21 cellular contexts compared by ENCODE assay signal in genomic region chr10:132977076-132977475, GRCh38.
"Had no signal": no experiment of that assay in that cellular context is flagged by ENCODE, and none has a peak within 500 bp of the region (broad histone marks: within the 10 kb centered on the region; RNA-seq: fewer than 3 reads in every experiment).

No MANE protein-coding gene starts in this region.

- H3K36me3 ChIP-seq: gastroesophageal sphincter, neural progenitor cell, uterus had no signal

- H3K27ac ChIP-seq: coronary artery, dorsolateral prefrontal cortex, gastroesophageal sphincter, hepatocyte, neural progenitor cell, parathyroid adenoma, psoas muscle, uterus had no signal

- H3K79me2 ChIP-seq: hepatocyte, parathyroid adenoma had no signal

- ATAC-seq: esophagus mucosa; gastroesophageal sphincter; left colon; natural killer cell treated with Interleukin-12 subunit alpha and Interleukin-12 subunit beta and Interleukin-15 and Interleukin-18, amount 100 ng/mL, for 72 hours; psoas muscle had no signal

- H3K27me3 ChIP-seq: neural progenitor cell, uterus had no signal

- H3K4me1 ChIP-seq: parathyroid adenoma, psoas muscle, uterus had no signal

- H2AFZ ChIP-seq: hepatocyte, neural progenitor cell, parathyroid adenoma had no signal

- DNase-seq: caudate nucleus; effector CD8-positive, alpha-beta T cell; kidney; left colon; mesenchymal stem cell; midbrain; occipital lobe; retina; small intestine; stimulated activated CD4-positive, alpha-beta T cell treated with anti-CD3 and anti-CD28 coated beads, Interleukin-2, amount 100 ng/mL, for 48 hours; stimulated activated naive CD4-positive, alpha-beta T cell treated with Interleukin-2 at 50 U/mL for 16 hours; uterus had no signal

- H3K9me3 ChIP-seq: gastroesophageal sphincter, psoas muscle, uterus had no signal

- H3K4me2 ChIP-seq: hepatocyte, neural progenitor cell had no signal

- H3K4me3 ChIP-seq: coronary artery, dorsolateral prefrontal cortex, gastroesophageal sphincter, hepatocyte, neural progenitor cell, psoas muscle, uterus had no signal

- H3K9ac ChIP-seq: neural progenitor cell, parathyroid adenoma had no signal
